ENCODE assay signal across 24 cellular contexts in the genomic region with DNA sequence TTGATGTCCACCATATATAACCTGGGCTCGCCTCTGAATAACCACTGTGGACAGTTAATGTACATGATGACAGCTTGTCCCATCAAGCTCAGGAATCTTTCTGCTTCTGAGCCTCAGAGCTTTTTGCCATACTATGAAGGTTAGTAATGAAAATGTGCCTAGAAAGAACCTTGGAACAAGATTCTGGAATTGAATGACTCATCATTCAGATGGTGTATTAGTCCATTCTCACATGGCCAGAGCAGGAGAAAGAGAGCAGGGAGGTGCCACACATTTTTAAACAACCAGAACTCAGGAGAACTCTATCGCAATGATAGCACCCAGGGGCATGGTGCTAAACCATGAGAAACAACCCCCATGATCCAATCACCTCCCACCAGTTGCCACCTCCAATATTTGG.
"Had no signal": no experiment of that assay in that cellular context is flagged by ENCODE, and none has a peak within 500 bp of the region (broad histone marks: within the 10 kb centered on the region; RNA-seq: fewer than 3 reads in every experiment).

No MANE protein-coding gene starts in this region.

- H3K4me1 ChIP-seq: colonic mucosa, right lobe of liver, uterus had no signal

- DNase-seq: activated B cell treated with CpG ODN at 0.5 μM for 24 hours; activated CD4-positive, alpha-beta T cell treated with anti-CD3 and anti-CD28 coated beads, Interleukin-2, amount 50 U/mL, for 1 hour; activated CD8-positive, alpha-beta T cell treated with anti-CD3 and anti-CD28 coated beads for 36 hours; activated gamma-delta T cell treated with Interleukin-2 at 50 U/mL for 16 hours; activated naive CD4-positive, alpha-beta T cell treated with anti-CD3 and anti-CD28 coated beads, Interleukin-2, amount 50 U/mL, for 16 hours; activated T-cell treated with anti-CD3 and anti-CD28 coated beads, Interleukin-2, amount 50 U/mL, for 4 hours; amygdala; colonic mucosa; effector CD8-positive, alpha-beta T cell; head of caudate nucleus; hippocampal formation; kidney; left colon; mammary epithelial cell; posterior cingulate gyrus; right lobe of liver; stimulated activated CD4-positive, alpha-beta T cell treated with anti-CD3 and anti-CD28 coated beads, Interleukin-12 subunit alpha, Interleukin-12 subunit beta, amount 100 ng/mL, for 4 hours; stimulated activated CD4-positive, alpha-beta T cell treated with anti-CD3 and anti-CD28 coated beads, Interleukin-4, amount 100 ng/mL, for 1 hour; stimulated activated naive CD8-positive, alpha-beta T cell treated with anti-CD3 and anti-CD28 coated beads, Interleukin-15, Interleukin-2, amounts not matched to agents 100 U/mL and 50 U/mL, for 24 hours; T-helper 2 cell; uterus had no signal

- H3K9me3 ChIP-seq: colonic mucosa, right lobe of liver, thoracic aorta, uterus had no signal

- H3K4me3 ChIP-seq: colonic mucosa, right lobe of liver, thoracic aorta, uterus had no signal

- H3K27ac ChIP-seq: colonic mucosa, right lobe of liver, thoracic aorta, uterus had no signal

- FAIRE-seq: kidney had no signal

- ATAC-seq: activated CD8-positive, alpha-beta T cell treated with anti-CD3 and anti-CD28 coated beads for 36 hours; activated T-cell treated with anti-CD3 and anti-CD28 coated beads, Interleukin-2, amount 50 U/mL, for 4 hours; activated T-helper 17 cell treated with anti-CD3 and anti-CD28 coated beads, Interleukin-2, amount 50 U/mL, for 72 hours; esophagus mucosa; left colon; right lobe of liver; stimulated activated naive CD8-positive, alpha-beta T cell treated with anti-CD3 and anti-CD28 coated beads, Interleukin-15, Interleukin-2, amounts not matched to agents 100 U/mL and 50 U/mL, for 24 hours had no signal
